In the genomic region with DNA sequence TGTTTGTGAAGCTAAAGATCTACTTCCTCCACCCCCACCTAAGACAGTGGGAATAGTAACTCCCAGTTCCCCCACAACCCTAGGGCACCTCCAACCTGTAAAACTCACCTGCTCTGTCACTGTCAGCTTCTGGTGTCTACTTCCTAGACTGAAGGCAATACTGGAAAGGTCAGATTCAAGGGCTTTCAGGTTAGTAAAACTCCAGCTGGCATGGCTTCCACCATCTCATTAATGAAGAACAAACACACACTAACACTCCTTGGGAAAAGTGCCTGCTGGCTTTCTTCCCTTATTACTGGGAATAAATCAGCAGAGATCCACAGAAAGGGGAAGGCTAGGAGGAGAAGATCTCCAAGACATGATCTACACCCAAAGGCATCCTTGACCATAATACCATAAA, we compare ENCODE assay signal across 23 cellular contexts.
DNase-seq lines count a peak whose midpoint lies in the region; ATAC-seq and TF ChIP-seq lines count a peak whose summit lies in the region.
"Had no signal": no experiment of that assay in that cellular context is flagged by ENCODE, and none has a peak within 500 bp of the region (broad histone marks: within the 10 kb centered on the region; RNA-seq: fewer than 3 reads in every experiment).

No MANE protein-coding gene starts in this region.

- no peak for ATAC-seq in HG02642 (IDR thresholded peaks at IDR 0.05; ENCODE audit: poor library complexity, unreplicated experiment)
- ATAC-seq: activated CD4-positive, alpha-beta T cell treated with anti-CD3 and anti-CD28 coated beads for 36 hours; CD8-positive, alpha-beta T cell; heart left ventricle; naive thymus-derived CD8-positive, alpha-beta T cell had no signal

- TF ChIP-seq CTCF in stomach (IDR thresholded peaks at IDR 0.05): no peak

- H3K36me3 ChIP-seq in stomach: no peaks in the 10 kb centered on the region
- H3K36me3 ChIP-seq: brain microvascular endothelial cell, heart left ventricle had no signal

- TF ChIP-seq POLR2A in stomach (IDR thresholded peaks at IDR 0.05): no peak

- peaks cover 0 to 1% (median 0%) of the 10 kb centered on the region in 3 donors for H3K27me3 ChIP-seq in stomach
- H3K27me3 ChIP-seq: brain microvascular endothelial cell had no signal

- H3K27ac ChIP-seq in stomach: no peak overlapping the region
- H3K27ac ChIP-seq: brain microvascular endothelial cell, heart left ventricle, SK-N-MC had no signal

- intact Hi-C loops in stomach (cut with DNase I; ENCODE audit: low total_unique reads): no loop called here

- peaks cover 0 to 6% (median 0%) of the 10 kb centered on the region in 4 donors for H3K9me3 ChIP-seq in stomach

- peaks cover 15 to 32% (median 23%) of the 10 kb centered on the region in 4 donors for H3K4me1 ChIP-seq in stomach

- DNase-seq in NCI-H2171 treated with DMSO at 0.1 percent for 48 hours (lab: John Stamatoyannopoulos, UW) (peak; percentile 10), NCI-H2171 (lab: John Stamatoyannopoulos, UW) (no peak), NCI-H2029 (lab: John Stamatoyannopoulos, UW) (peak; percentile 60), SHP77 treated with DMSO at 0.1 percent for 48 hours (lab: John Stamatoyannopoulos, UW) (peak; percentile 42), stomach (peak; percentile 36)
- no peak for DNase-seq in activated CD8-positive, alpha-beta memory T cell treated with anti-CD3 and anti-CD28 coated beads, Interleukin-2, amount 50 U/mL, for 48 hours
- DNase-seq in NK-92 treated with Interleukin-12 subunit alpha and Interleukin-12 subunit beta, amount 100 ng/mL, for 24 hours (lab: John Stamatoyannopoulos, UW): no peak
- DNase-seq: activated CD4-positive, alpha-beta T cell treated with anti-CD3 and anti-CD28 coated beads for 36 hours; activated naive CD4-positive, alpha-beta T cell; activated T-cell treated with anti-CD3 and anti-CD28 coated beads, Interleukin-2, amount 50 U/mL, for 48 hours; AML-193; brain microvascular endothelial cell; CD8-positive, alpha-beta T cell; effector memory CD4-positive, alpha-beta T cell; erythroblast; H7; heart left ventricle; naive thymus-derived CD8-positive, alpha-beta T cell; NCI-H1436; RPMI8226; substantia nigra had no signal

- TF ChIP-seq EP300 in stomach (IDR thresholded peaks at IDR 0.05): no peak

- no peak overlapping the region for H3K4me3 ChIP-seq in stomach
- H3K4me3 ChIP-seq: heart left ventricle, SK-N-MC had no signal

Comparison
In these comparisons a context has a peak if more than half of its experiments do, and no peak if none do; other contexts are left out.
1. DNase-seq: peak in NCI-H2171 treated with DMSO at 0.1 percent for 48 hours (single experiment), NCI-H2029 (single experiment), SHP77 treated with DMSO at 0.1 percent for 48 hours (single experiment) and stomach (single experiment); none in NCI-H2171 (single experiment), activated CD8-positive, alpha-beta memory T cell treated with anti-CD3 and anti-CD28 coated beads, Interleukin-2, amount 50 U/mL, for 48 hours (single experiment) and NK-92 treated with Interleukin-12 subunit alpha and Interleukin-12 subunit beta, amount 100 ng/mL, for 24 hours (single experiment).